Comparison of ENCODE assay signal across 12 cellular contexts in the genomic region with DNA sequence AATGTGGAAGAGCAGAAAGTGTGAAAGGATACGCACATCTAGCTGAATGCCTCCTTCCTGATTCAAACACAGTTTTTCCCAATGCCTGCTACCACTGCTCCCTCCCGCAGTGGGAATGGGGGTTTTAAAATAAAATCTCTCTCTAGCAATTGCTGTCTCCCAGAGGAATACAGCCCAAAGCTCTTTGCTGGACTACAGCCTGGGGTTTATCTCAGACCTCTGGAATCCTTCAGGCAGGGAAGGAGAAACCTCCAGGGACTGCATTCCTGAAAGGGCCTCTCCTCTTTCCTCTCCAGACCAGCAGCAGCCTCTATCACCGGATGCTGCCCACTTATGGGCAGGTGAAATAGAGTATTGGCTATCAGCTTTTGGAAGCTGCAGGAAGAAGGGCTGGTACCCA. TPM values are rescaled to one million over a fixed set of nuclear protein-coding genes. Genes with fewer than 3 reads are reported as not detected.
DNase-seq lines count a peak whose midpoint lies in the region; ATAC-seq and TF ChIP-seq lines count a peak whose summit lies in the region.
"Had no signal": no experiment of that assay in that cellular context is flagged by ENCODE, and none has a peak within 500 bp of the region (broad histone marks: within the 10 kb centered on the region; RNA-seq: fewer than 3 reads in every experiment).

No MANE protein-coding gene starts in this region.

- H3K18ac ChIP-seq in mesenchymal stem cell (ENCODE audit: low read depth in 1 of 2, low read length in 2 of 2), result no peak overlapping the region

- no peak overlapping the region for H3K14ac ChIP-seq in mesenchymal stem cell (ENCODE audit: low read length in 2 of 2)

- H2AK5ac ChIP-seq in mesenchymal stem cell (ENCODE audit: low read length, severe bottlenecking), result peak overlapping the region; percentile 91

- H3K36me3 ChIP-seq in mesenchymal stem cell (ENCODE audit: control insufficient read depth in 1 of 2, insufficient read depth in 2 of 2, low read depth in 1 of 2, low read length in 2 of 2) (peaks cover under 1 to 33% of the 10 kb centered on the region in 2 experiments), aorta (ENCODE audit: control insufficient read depth in 1 of 2, insufficient read depth in 2 of 2, low read length in 1 of 2) (no peaks in the 10 kb centered on the region)
- H3K36me3 ChIP-seq in CD8-positive, alpha-beta T cell (ENCODE audit: insufficient read depth, low read length), result no peaks in the 10 kb centered on the region

- ATAC-seq in Right ventricle myocardium inferior, result peak; percentile 47
- ATAC-seq in aorta (ENCODE audit: low FRiP score), result peak; percentile 83
- no peak for ATAC-seq in CD8-positive, alpha-beta T cell

- no peak overlapping the region for H4K91ac ChIP-seq in mesenchymal stem cell (ENCODE audit: low read length)

- WGBS in mesenchymal stem cell, result 13% methylated on average over 1 of the region's 3 CpGs
- 2 to 3% methylated on average over 3 of the region's 3 CpGs for WGBS in aorta, 2 donors

- H3K9me3 ChIP-seq in mesenchymal stem cell (ENCODE audit: control insufficient read depth, low read length), result no peaks in the 10 kb centered on the region
- H3K9me3 ChIP-seq in aorta (ENCODE audit: control insufficient read depth, low read length), result no peaks in the 10 kb centered on the region
- no peaks in the 10 kb centered on the region for H3K9me3 ChIP-seq in CD8-positive, alpha-beta T cell (ENCODE audit: low read length)

- peaks cover 41% of the 10 kb centered on the region for H3K4me1 Mint-ChIP-seq in CD8-positive, alpha-beta T cell (ENCODE audit: low read depth)

- H3K4me3 Mint-ChIP-seq in CD8-positive, alpha-beta T cell, result no peak overlapping the region

- peaks cover 16% of the 10 kb centered on the region for H3K4me1 ChIP-seq in mesenchymal stem cell (ENCODE audit: control insufficient read depth, insufficient read depth, low read depth, low read length)
- H3K4me1 ChIP-seq in aorta (ENCODE audit: control insufficient read depth in 1 of 2, insufficient read depth in 2 of 2, low read length in 2 of 2), result peaks cover 0 to 14% of the 10 kb centered on the region in 2 donors
- H3K4me1 ChIP-seq in CD8-positive, alpha-beta T cell (ENCODE audit: insufficient read depth, low read length), result peaks cover 21% of the 10 kb centered on the region

- no peaks in the 10 kb centered on the region for H3K79me1 ChIP-seq in mesenchymal stem cell (replicated peaks; ENCODE audit: low read length, poor library complexity, severe bottlenecking)

- H3K9ac ChIP-seq in mesenchymal stem cell (ENCODE audit: low read length), result peak overlapping the region; percentile 24
- H3K9ac ChIP-seq: parathyroid adenoma had no signal

- H2AFZ ChIP-seq in mesenchymal stem cell (ENCODE audit: low read depth, low read length), result no peak overlapping the region
- H2AFZ ChIP-seq: parathyroid adenoma had no signal

- TF ChIP-seq CTCF in CD8-positive, alpha-beta T cell (IDR thresholded peaks at IDR 0.05), result no peak

- DNase-seq in Right ventricle myocardium inferior (ENCODE audit: missing footprints), result no peak
- DNase-seq in cardiac septum (ENCODE audit: low spot score), result no peak
- peak; percentile 87 for DNase-seq in dedifferentiated amniotic fluid mesenchymal stem cell (ENCODE audit: extremely low spot score)
- peak; percentile 85 for DNase-seq in mesenchymal stem cell
- peak in 1 of 2 donors; percentile 61 for DNase-seq in aorta
- no peak for DNase-seq in medulla oblongata (ENCODE audit: extremely low spot score)
- DNase-seq in HUDEP-2 (lab: John Stamatoyannopoulos, UW; ENCODE audit: unreplicated experiment in 76 of 76), result no peak
- DNase-seq in CD8-positive, alpha-beta T cell, result no peak
- DNase-seq: C1 segment of cervical spinal cord, foreskin melanocyte, T-helper 1 cell had no signal

- no peak overlapping the region for H3K4me2 ChIP-seq in mesenchymal stem cell (ENCODE audit: low read length, poor library complexity, severe bottlenecking)

- H3K9me3 Mint-ChIP-seq in CD8-positive, alpha-beta T cell, result no peaks in the 10 kb centered on the region

- H4K8ac ChIP-seq in mesenchymal stem cell (ENCODE audit: low read length), result no peak overlapping the region

- H3K4ac ChIP-seq in mesenchymal stem cell (ENCODE audit: low read depth in 1 of 2, low read length in 2 of 2), result peak overlapping the region in 1 of 2 experiments; percentile 14

- CTCF ChIA-PET in CD8-positive, alpha-beta T cell (lab: Charles Lee), result interaction anchor here (1.7 to 6.7 kb wide), 3 partner anchors 9 to 69 kb away, joined by 4 to 57 read pairs (median 5); no protein-coding TSS in a partner anchor

- H2BK5ac ChIP-seq in mesenchymal stem cell (ENCODE audit: low read depth, low read length, poor library complexity, severe bottlenecking), result no peak overlapping the region

- H3K23ac ChIP-seq in mesenchymal stem cell (ENCODE audit: low read length in 2 of 2), result no peak overlapping the region

- H3K27ac Mint-ChIP-seq in CD8-positive, alpha-beta T cell, result no peak overlapping the region

- intact Hi-C loops in Right ventricle myocardium inferior (cut with DNase I) (no loop called here), cardiac septum (cut with DNase I) (no loop called here), aorta (cut with DNase I) (no loop called here)
- intact Hi-C loops in CD8-positive, alpha-beta T cell (cut with DNase I, micrococcal nuclease), result no loop called here

- peaks cover 18% of the 10 kb centered on the region for H3K36me3 Mint-ChIP-seq in CD8-positive, alpha-beta T cell

- H2BK15ac ChIP-seq in mesenchymal stem cell (ENCODE audit: low read depth, poor library complexity, severe bottlenecking), result no peak overlapping the region

- H3K27me3 ChIP-seq in mesenchymal stem cell (ENCODE audit: control insufficient read depth in 1 of 2, insufficient read depth in 1 of 2, low read length in 2 of 2) (no peaks in the 10 kb centered on the region), aorta (ENCODE audit: control insufficient read depth in 1 of 2, insufficient read depth in 2 of 2, low read length in 1 of 2) (no peaks in the 10 kb centered on the region)
- H3K27me3 ChIP-seq in CD8-positive, alpha-beta T cell (ENCODE audit: insufficient read depth, low read length), result no peaks in the 10 kb centered on the region

- H2BK120ac ChIP-seq in mesenchymal stem cell (ENCODE audit: low read depth, low read length), result no peak overlapping the region

- H3K27ac ChIP-seq in mesenchymal stem cell (ENCODE audit: low read length, poor library complexity, severe bottlenecking), result peak overlapping the region; percentile 95
- H3K27ac ChIP-seq in aorta (ENCODE audit: low read depth in 1 of 2, low read length in 2 of 2), result peak overlapping the region; percentile 13 to 15
- H3K27ac ChIP-seq in CD8-positive, alpha-beta T cell (ENCODE audit: low read depth, low read length), result no peak overlapping the region

- H2BK12ac ChIP-seq in mesenchymal stem cell (ENCODE audit: low read length in 2 of 2), result no peak overlapping the region

- H3K4me3 ChIP-seq in mesenchymal stem cell (ENCODE audit: insufficient read depth in 1 of 2, low read depth in 1 of 2, low read length in 2 of 2) (peak overlapping the region in 1 of 2 experiments; percentile 10), aorta (ENCODE audit: low read length in 2 of 2) (no peak overlapping the region)
- no peak overlapping the region for H3K4me3 ChIP-seq in CD8-positive, alpha-beta T cell (ENCODE audit: low read depth, low read length)

- POLR2A ChIA-PET in CD8-positive, alpha-beta T cell (lab: Charles Lee), result no interaction called here

- no peaks in the 10 kb centered on the region for H3K27me3 Mint-ChIP-seq in CD8-positive, alpha-beta T cell (ENCODE audit: low read depth)

RNA-seq across cellular contexts. Expression of gene IER5, which starts 6.3 kb away (rescaled TPM):
- total RNA-seq in Right ventricle myocardium inferior (14.3 TPM), cardiac septum (20.5 TPM), aorta (10 to 100 TPM; 11.4 to 42.2 TPM)
- 11.3 TPM for polyA plus RNA-seq in mesenchymal stem cell (2013, experiment 1 of 2)
- 11.5 TPM for polyA plus RNA-seq in mesenchymal stem cell (2013, experiment 2 of 2)
- 10 to 100 TPM in 1 of 2 donors, 1 to 10 TPM in 1; 7.4 to 11.5 TPM for polyA plus RNA-seq in aorta
- total RNA-seq in CD8-positive, alpha-beta T cell, result 10 to 100 TPM; 74.7 to 76.6 TPM

Comparison
In these comparisons a context has a peak if more than half of its experiments do, and no peak if none do; other contexts are left out.
1. DNase-seq: peak in dedifferentiated amniotic fluid mesenchymal stem cell (single experiment) and mesenchymal stem cell (single experiment); none in Right ventricle myocardium inferior (single experiment), cardiac septum (single experiment), medulla oblongata (single experiment), HUDEP-2 (0 of 76) and CD8-positive, alpha-beta T cell (0 of 7).